Comparison of ENCODE assay signal across 9 cellular contexts in the genomic region with DNA sequence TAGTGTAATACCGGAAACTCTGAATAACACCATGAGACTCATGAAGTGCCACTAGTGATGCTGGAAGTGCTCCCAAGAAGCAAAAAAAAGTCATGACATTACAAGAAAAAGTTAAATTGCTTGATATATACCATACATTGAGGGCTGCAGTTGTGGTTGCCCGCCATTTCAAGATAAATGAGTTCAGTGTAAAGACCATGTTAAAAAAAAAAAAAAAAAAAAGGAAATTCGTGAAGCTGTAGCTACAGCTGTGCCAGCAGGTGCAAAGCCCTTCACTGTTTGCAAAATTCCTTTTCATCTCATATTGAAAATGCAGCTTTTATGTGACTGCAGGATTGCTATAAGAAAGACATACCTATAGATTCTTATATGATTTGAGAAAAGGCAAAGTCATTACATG.
"Had no signal": no experiment of that assay in that cellular context is flagged by ENCODE, and none has a peak within 500 bp of the region (broad histone marks: within the 10 kb centered on the region; RNA-seq: fewer than 3 reads in every experiment).

No MANE protein-coding gene starts in this region.

- DNase-seq: GM23248, GOT3, H7, HFFc6 had no signal

- ATAC-seq: HCT116, HepG2 had no signal

- H3K9ac ChIP-seq: GM23248 had no signal

- H3K36me3 ChIP-seq: HAP-1 had no signal

- H3K9me3 Mint-ChIP-seq: HFFc6, IgD-negative memory B cell had no signal

- H3K27ac Mint-ChIP-seq: HFFc6, IgD-negative memory B cell had no signal

- H2AFZ ChIP-seq: GM23248 had no signal

- H3K27ac ChIP-seq: GM23248, HL-60 had no signal

- H3K4me3 ChIP-seq: GM23248, HAP-1 had no signal

- H3K27me3 Mint-ChIP-seq: IgD-negative memory B cell had no signal

- H3K4me1 ChIP-seq: HAP-1 had no signal

- H3K4me3 Mint-ChIP-seq: HFFc6, IgD-negative memory B cell had no signal

- H3K9me3 ChIP-seq: HAP-1 had no signal
